In the genomic region with DNA sequence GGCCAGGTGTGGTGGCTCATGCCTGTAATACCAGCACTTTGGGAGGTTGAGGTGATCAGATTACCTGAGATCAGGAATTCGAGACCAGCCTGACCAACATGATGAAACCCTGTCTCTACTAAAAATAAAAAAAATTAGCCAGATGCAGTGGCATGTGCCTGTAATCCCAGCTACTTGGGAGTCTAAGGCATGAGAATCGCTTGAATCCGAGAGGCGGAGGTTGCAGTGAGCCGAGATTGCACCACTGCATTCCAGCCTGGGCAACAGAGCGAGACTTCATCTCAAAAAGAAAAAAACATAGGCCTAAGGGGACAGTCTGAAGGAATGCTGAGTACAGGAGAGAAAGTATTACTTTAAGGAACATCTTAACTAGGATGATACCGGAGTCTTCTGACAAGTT, we compare ENCODE assay signal across 6 cellular contexts.
DNase-seq lines count a peak whose midpoint lies in the region; TF ChIP-seq lines count a peak whose summit lies in the region.
"Not testable (repeated sequence)": the region's sequence is repeated elsewhere in the genome, so short reads cannot be mapped to it uniquely, and the experiment has no call there.

No MANE protein-coding gene starts in this region.

- not testable (repeated sequence) for H3K36me3 ChIP-seq in thyroid gland

- not testable (repeated sequence) for H3K9me3 ChIP-seq in thyroid gland

- peak; percentile 28 for DNase-seq in ELF-1 (ENCODE audit: low read depth, low spot score)
- peak; percentile 61 for DNase-seq in NCI-H2171 treated with DMSO at 0.1 percent for 48 hours (lab: John Stamatoyannopoulos, UW)
- DNase-seq in islet precursor cell = peak; percentile 56
- peak; percentile 59 for DNase-seq in renal cortical epithelial cell (ENCODE audit: low read depth)
- peak; percentile 53 to 59 for DNase-seq in thyroid gland

- H3K4me1 ChIP-seq in thyroid gland = peaks cover 45 to 49% of the 10 kb centered on the region in 2 donors

- not testable (repeated sequence) for H3K4me3 ChIP-seq in thyroid gland (replicated peaks in 1 of 3)

- 48 to 64% methylated on average over 7 of the region's 7 CpGs for WGBS in thyroid gland, 2 donors

- peak in 1 of 2 donors; percentile 15 for TF ChIP-seq POLR2A in thyroid gland (IDR thresholded peaks at IDR 0.05)

- H3K27me3 ChIP-seq in thyroid gland = not testable (repeated sequence)

- not testable (repeated sequence) for TF ChIP-seq CTCF in nephron (IDR thresholded peaks at IDR 0.05; ENCODE audit: unreplicated experiment in 3 of 3); thyroid gland (IDR thresholded peaks at IDR 0.05)

- not testable (repeated sequence) for H3K9me3 Mint-ChIP-seq in nephron

- not testable (repeated sequence) for H3K27me3 Mint-ChIP-seq in nephron (ENCODE audit: low read depth)

- H3K4me3 Mint-ChIP-seq in nephron = not testable (repeated sequence)

- intact Hi-C loops in thyroid gland (cut with DNase I) = loop anchor here (10.0 kb wide), 1 partner anchor 719 kb away; no protein-coding TSS in a partner anchor

- peaks cover 41% of the 10 kb centered on the region for H3K4me1 Mint-ChIP-seq in nephron

- H3K36me3 Mint-ChIP-seq in nephron (ENCODE audit: low read depth) = not testable (repeated sequence)

- peak overlapping the region; percentile 23 to 66 (median 48) for H3K27ac ChIP-seq in thyroid gland

- peak overlapping the region in 2 of 3 experiments; percentile 29 to 44 for H3K27ac Mint-ChIP-seq in nephron
